1 cellular context compared by ENCODE assay signal in the genomic region with DNA sequence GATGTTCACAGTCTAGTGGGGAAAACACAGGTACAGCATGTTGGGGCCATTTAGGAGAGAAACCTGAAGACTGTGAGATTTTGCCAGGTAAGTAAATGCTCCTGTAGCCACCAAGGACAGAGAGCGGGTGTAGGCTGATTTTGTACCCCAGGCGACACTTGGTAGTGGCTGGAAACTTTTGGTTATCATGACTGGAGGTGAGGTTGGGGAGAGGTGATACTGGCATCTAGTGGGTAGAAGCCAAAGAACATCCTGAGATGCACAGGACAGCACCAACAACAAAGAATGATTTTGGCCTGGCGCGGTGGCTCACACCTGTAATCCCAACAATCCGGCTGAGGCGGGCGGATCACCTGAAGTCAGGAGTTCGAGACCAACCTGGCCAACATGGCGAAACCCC.
TF ChIP-seq lines count a peak whose summit lies in the region.

No MANE protein-coding gene starts in this region.

TF ChIP-seq in HCT116, 20 proteins besides CTCF, POLR2A, EP300 and RAD21 (continued from another document):
- TF ChIP-seq, protein P1, sequence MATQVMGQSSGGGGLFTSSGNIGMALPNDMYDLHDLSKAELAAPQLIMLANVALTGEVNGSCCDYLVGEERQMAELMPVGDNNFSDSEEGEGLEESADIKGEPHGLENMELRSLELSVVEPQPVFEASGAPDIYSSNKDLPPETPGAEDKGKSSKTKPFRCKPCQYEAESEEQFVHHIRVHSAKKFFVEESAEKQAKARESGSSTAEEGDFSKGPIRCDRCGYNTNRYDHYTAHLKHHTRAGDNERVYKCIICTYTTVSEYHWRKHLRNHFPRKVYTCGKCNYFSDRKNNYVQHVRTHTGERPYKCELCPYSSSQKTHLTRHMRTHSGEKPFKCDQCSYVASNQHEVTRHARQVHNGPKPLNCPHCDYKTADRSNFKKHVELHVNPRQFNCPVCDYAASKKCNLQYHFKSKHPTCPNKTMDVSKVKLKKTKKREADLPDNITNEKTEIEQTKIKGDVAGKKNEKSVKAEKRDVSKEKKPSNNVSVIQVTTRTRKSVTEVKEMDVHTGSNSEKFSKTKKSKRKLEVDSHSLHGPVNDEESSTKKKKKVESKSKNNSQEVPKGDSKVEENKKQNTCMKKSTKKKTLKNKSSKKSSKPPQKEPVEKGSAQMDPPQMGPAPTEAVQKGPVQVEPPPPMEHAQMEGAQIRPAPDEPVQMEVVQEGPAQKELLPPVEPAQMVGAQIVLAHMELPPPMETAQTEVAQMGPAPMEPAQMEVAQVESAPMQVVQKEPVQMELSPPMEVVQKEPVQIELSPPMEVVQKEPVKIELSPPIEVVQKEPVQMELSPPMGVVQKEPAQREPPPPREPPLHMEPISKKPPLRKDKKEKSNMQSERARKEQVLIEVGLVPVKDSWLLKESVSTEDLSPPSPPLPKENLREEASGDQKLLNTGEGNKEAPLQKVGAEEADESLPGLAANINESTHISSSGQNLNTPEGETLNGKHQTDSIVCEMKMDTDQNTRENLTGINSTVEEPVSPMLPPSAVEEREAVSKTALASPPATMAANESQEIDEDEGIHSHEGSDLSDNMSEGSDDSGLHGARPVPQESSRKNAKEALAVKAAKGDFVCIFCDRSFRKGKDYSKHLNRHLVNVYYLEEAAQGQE (IDR thresholded peaks at IDR 0.05; ENCODE audit: low read depth): no peak
- TF ChIP-seq ELF1 (IDR thresholded peaks at IDR 0.05; ENCODE audit: borderline replicate concordance, low read depth) (no peak), POLR2AphosphoS5 (IDR thresholded peaks at IDR 0.05; ENCODE audit: low read depth, low read length) (no peak)
- TF ChIP-seq, protein P2, sequence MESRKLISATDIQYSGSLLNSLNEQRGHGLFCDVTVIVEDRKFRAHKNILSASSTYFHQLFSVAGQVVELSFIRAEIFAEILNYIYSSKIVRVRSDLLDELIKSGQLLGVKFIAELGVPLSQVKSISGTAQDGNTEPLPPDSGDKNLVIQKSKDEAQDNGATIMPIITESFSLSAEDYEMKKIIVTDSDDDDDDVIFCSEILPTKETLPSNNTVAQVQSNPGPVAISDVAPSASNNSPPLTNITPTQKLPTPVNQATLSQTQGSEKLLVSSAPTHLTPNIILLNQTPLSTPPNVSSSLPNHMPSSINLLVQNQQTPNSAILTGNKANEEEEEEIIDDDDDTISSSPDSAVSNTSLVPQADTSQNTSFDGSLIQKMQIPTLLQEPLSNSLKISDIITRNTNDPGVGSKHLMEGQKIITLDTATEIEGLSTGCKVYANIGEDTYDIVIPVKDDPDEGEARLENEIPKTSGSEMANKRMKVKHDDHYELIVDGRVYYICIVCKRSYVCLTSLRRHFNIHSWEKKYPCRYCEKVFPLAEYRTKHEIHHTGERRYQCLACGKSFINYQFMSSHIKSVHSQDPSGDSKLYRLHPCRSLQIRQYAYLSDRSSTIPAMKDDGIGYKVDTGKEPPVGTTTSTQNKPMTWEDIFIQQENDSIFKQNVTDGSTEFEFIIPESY (IDR thresholded peaks at IDR 0.05; ENCODE audit: extremely low read depth, insufficient replicate concordance, low read length): no peak
TF ChIP-seq in HCT116: peak in this region for 0.
